Comparison of ENCODE assay signal across 8 cellular contexts in genomic region chr7:102503141-102503540, GRCh38. TPM values are rescaled to one million over a fixed set of nuclear protein-coding genes. Genes with fewer than 3 reads are reported as not detected.
DNase-seq lines count a peak whose midpoint lies in the region; ATAC-seq, FAIRE-seq and TF ChIP-seq lines count a peak whose summit lies in the region.
"Not testable (repeated sequence)": the region's sequence is repeated elsewhere in the genome, so short reads cannot be mapped to it uniquely, and the experiment has no call there.
"Had no signal": no experiment of that assay in that cellular context is flagged by ENCODE, and none has a peak within 500 bp of the region (broad histone marks: within the 10 kb centered on the region; RNA-seq: fewer than 3 reads in every experiment).

No MANE protein-coding gene starts in this region.

- H3K27me3 ChIP-seq in HepG2 (ENCODE audit: control insufficient read depth in 1 of 2, insufficient read depth in 2 of 2, low read length in 2 of 2); lower lobe of right lung (ENCODE audit: low read depth); naive thymus-derived CD4-positive, alpha-beta T cell (ENCODE audit: control insufficient read depth in 2 of 2, insufficient read depth in 2 of 2, low read length in 2 of 2): not testable (repeated sequence)

- TF ChIP-seq POLR2A in HepG2 (IDR thresholded peaks at IDR 0.05; ENCODE audit: insufficient read depth in 1 of 2, low read depth in 2 of 2, low read length in 2 of 2), result not testable (repeated sequence)

- not testable (repeated sequence) for H3K9ac ChIP-seq in HepG2 (ENCODE audit: insufficient read depth, low read depth, low read length)

- POLR2A ChIA-PET in HepG2 (lab: Yijun Ruan, JAX); naive thymus-derived CD4-positive, alpha-beta T cell (lab: Charles Lee): not testable (repeated sequence)

- CTCF ChIA-PET in HepG2 (lab: Yijun Ruan, JAX; ENCODE audit: low intra/inter-chr PET ratio, low total read pairs); naive thymus-derived CD4-positive, alpha-beta T cell (lab: Charles Lee): not testable (repeated sequence)

- not testable (repeated sequence) for FAIRE-seq in HepG2 (lab: Jason Lieb, UNC)

- not testable (repeated sequence) for TF ChIP-seq EP300 in HepG2 (IDR thresholded peaks at IDR 0.05; ENCODE audit: low read depth in 2 of 2, low read length in 2 of 2); HepG2 (CRISPR knock-in tag; IDR thresholded peaks at IDR 0.05; ENCODE audit: borderline replicate concordance)

- not testable (repeated sequence) for H3K36me3 Mint-ChIP-seq in naive thymus-derived CD4-positive, alpha-beta T cell; stimulated activated effector memory CD8-positive, alpha-beta T cell treated with anti-CD3 and anti-CD28 coated beads, Interleukin-12 subunit alpha, Interleukin-12 subunit beta, amount 100 ng/mL, for 72 hours

- H3K9me3 ChIP-seq in HepG2 (ENCODE audit: low read length); lower lobe of right lung; naive thymus-derived CD4-positive, alpha-beta T cell (ENCODE audit: control insufficient read depth in 2 of 3, low read length in 3 of 3): not testable (repeated sequence)

- not testable (repeated sequence) for H3K36me3 ChIP-seq in HepG2 (replicated peaks in 1 of 2; ENCODE audit: control insufficient read depth in 1 of 2, insufficient read depth in 2 of 2, low read length in 2 of 2); lower lobe of right lung; naive thymus-derived CD4-positive, alpha-beta T cell (ENCODE audit: control insufficient read depth in 2 of 3, insufficient read depth in 3 of 3, low read length in 3 of 3)

- H2AFZ ChIP-seq in HepG2 (ENCODE audit: low read length), result not testable (repeated sequence)

- H3K9me3 Mint-ChIP-seq in naive thymus-derived CD4-positive, alpha-beta T cell; stimulated activated effector memory CD8-positive, alpha-beta T cell treated with anti-CD3 and anti-CD28 coated beads, Interleukin-12 subunit alpha, Interleukin-12 subunit beta, amount 100 ng/mL, for 72 hours: not testable (repeated sequence)

- H3K4me2 ChIP-seq in HepG2 (ENCODE audit: low read depth, low read length), result not testable (repeated sequence)

- WGBS in HepG2 (ENCODE audit: low lambda C conversion rate), result no CpG with 5 or more reads among the region's 12 CpGs

- H3K4me1 ChIP-seq in HepG2 (ENCODE audit: insufficient read depth, low read length); lower lobe of right lung; naive thymus-derived CD4-positive, alpha-beta T cell (ENCODE audit: control insufficient read depth in 2 of 2, insufficient read depth in 2 of 2, low read length in 2 of 2): not testable (repeated sequence)

- not testable (repeated sequence) for DNase-seq in Right ventricle myocardium superior; HepG2 (ENCODE audit: low spot score); lower lobe of right lung; naive thymus-derived CD4-positive, alpha-beta T cell; sciatic nerve (ENCODE audit: low spot score); stimulated activated effector memory CD8-positive, alpha-beta T cell treated with anti-CD3 and anti-CD28 coated beads, Interleukin-12 subunit alpha, Interleukin-12 subunit beta, amount 100 ng/mL, for 72 hours (ENCODE audit: low spot score in 2 of 2)

- not testable (repeated sequence) for H3K4me3 Mint-ChIP-seq in naive thymus-derived CD4-positive, alpha-beta T cell; stimulated activated effector memory CD8-positive, alpha-beta T cell treated with anti-CD3 and anti-CD28 coated beads, Interleukin-12 subunit alpha, Interleukin-12 subunit beta, amount 100 ng/mL, for 72 hours

- H3K4me3 ChIP-seq in HepG2 (replicated peaks in 1 of 3; ENCODE audit: insufficient read depth in 1 of 3, low read depth in 2 of 3, low read length in 3 of 3); lower lobe of right lung; naive thymus-derived CD4-positive, alpha-beta T cell (ENCODE audit: low read length): not testable (repeated sequence)

- H4K20me1 ChIP-seq in HepG2 (ENCODE audit: insufficient read depth, low read length), result not testable (repeated sequence)

- in situ Hi-C loops in HepG2 (cut with HindIII; ENCODE audit: extremely low pct_ligation_motif_present, low pct_unique_long_range_greater_than_20kb), result not testable (repeated sequence)

- not testable (repeated sequence) for H3K27ac ChIP-seq in HepG2 (ENCODE audit: extremely low read length, insufficient read depth, low read length); lower lobe of right lung; naive thymus-derived CD4-positive, alpha-beta T cell (ENCODE audit: low read depth, low read length)

- BruUV-seq in HepG2 (replicated peaks; lab: Mats Ljungman, UMichigan), result not testable (repeated sequence)

- TF ChIP-seq RAD21 in HepG2 (CRISPR knock-in tag; IDR thresholded peaks at IDR 0.05), result not testable (repeated sequence)

- not testable (repeated sequence) for H3K4me1 Mint-ChIP-seq in naive thymus-derived CD4-positive, alpha-beta T cell; stimulated activated effector memory CD8-positive, alpha-beta T cell treated with anti-CD3 and anti-CD28 coated beads, Interleukin-12 subunit alpha, Interleukin-12 subunit beta, amount 100 ng/mL, for 72 hours

- not testable (repeated sequence) for H3K27ac Mint-ChIP-seq in naive thymus-derived CD4-positive, alpha-beta T cell; stimulated activated effector memory CD8-positive, alpha-beta T cell treated with anti-CD3 and anti-CD28 coated beads, Interleukin-12 subunit alpha, Interleukin-12 subunit beta, amount 100 ng/mL, for 72 hours

- not testable (repeated sequence) for TF ChIP-seq CTCF in HepG2 (CRISPR knock-in tag; IDR thresholded peaks at IDR 0.05); lower lobe of right lung (IDR thresholded peaks at IDR 0.05)

- H3K27me3 Mint-ChIP-seq in naive thymus-derived CD4-positive, alpha-beta T cell, result not testable (repeated sequence)

- peak; percentile 14 for ATAC-seq in Right ventricle myocardium superior (ENCODE audit: poor library complexity)
- ATAC-seq in HepG2, result peak; percentile 15; the same call in 2 of the 3 replicates
- peak; percentile 8 to 25 for ATAC-seq in lower lobe of right lung
- ATAC-seq in naive thymus-derived CD4-positive, alpha-beta T cell, result peak; percentile 12
- peak; percentile 16 for ATAC-seq in sciatic nerve
- peak; percentile 41 for ATAC-seq in stimulated activated effector memory CD8-positive, alpha-beta T cell treated with anti-CD3 and anti-CD28 coated beads, Interleukin-12 subunit alpha, Interleukin-12 subunit beta, amount 100 ng/mL, for 72 hours

- intact Hi-C loops in Right ventricle myocardium superior (cut with DNase I); HepG2 (cut with micrococcal nuclease; ENCODE audit: unreplicated experiment); lower lobe of right lung (cut with DNase I); naive thymus-derived CD4-positive, alpha-beta T cell (cut with micrococcal nuclease); sciatic nerve (cut with DNase I): not testable (repeated sequence)

- not testable (repeated sequence) for H3K79me2 ChIP-seq in HepG2 (ENCODE audit: insufficient read depth, low read length)

RNA-seq across cellular contexts. Expression of gene RASA4B, which starts 14.4 kb away (rescaled TPM):
- total RNA-seq in Right ventricle myocardium superior (9.3 TPM), HepG2 (2016; rRNA removed; fragmentation: Illumina TruSeq; extraction: Trizol) (0.48 and 0.82 TPM in 2 replicates), lower lobe of right lung (22.6 TPM), sciatic nerve (59.3 TPM)
- total RNA-seq in HepG2 (2016; cell fraction: cytosol; rRNA removed; fragmentation: Illumina TruSeq; extraction: Trizol; ENCODE audit: low read depth), result 0.40 TPM in 1 of 2 replicates, not detected in the other
- 0.48 and 0.54 TPM in 2 replicates for total RNA-seq in HepG2 (2016; cell fraction: insoluble cytoplasmic fraction; rRNA removed; fragmentation: Illumina TruSeq; extraction: Trizol)
- 0.22 and 0.69 TPM in 2 replicates for total RNA-seq in HepG2 (2016; cell fraction: membrane; rRNA removed; fragmentation: Illumina TruSeq; extraction: Trizol)
- total RNA-seq in HepG2 (2016; cell fraction: nucleus; rRNA removed; fragmentation: Illumina TruSeq; extraction: Trizol), result 0.65 and 0.69 TPM in 2 replicates
- 1.3 and 2.6 TPM in 2 replicates for polyA plus RNA-seq in HepG2 (2011; rRNA removed)
- 0.49 and 0.63 TPM in 2 replicates for polyA plus RNA-seq in HepG2 (2011; cell fraction: cytosol; rRNA removed)
- 9.9 and 11.0 TPM in 2 replicates for polyA plus RNA-seq in HepG2 (2011; cell fraction: nucleus; rRNA removed)
- polyA plus RNA-seq in HepG2 (2012), result 2.7 and 2.8 TPM in 2 replicates
- 0.34 and 0.41 TPM in 2 replicates for polyA plus RNA-seq in HepG2 (2016; cell fraction: cytosol; fragmentation: Illumina TruSeq; extraction: Trizol; ENCODE audit: low read depth)
- 0.11 and 0.87 TPM in 2 replicates for polyA plus RNA-seq in HepG2 (2016; cell fraction: insoluble cytoplasmic fraction; fragmentation: Illumina TruSeq; extraction: Trizol; ENCODE audit: low read depth)
- polyA plus RNA-seq in HepG2 (2016; cell fraction: membrane; fragmentation: Illumina TruSeq; extraction: Trizol; ENCODE audit: low read depth), result 0.22 and 0.66 TPM in 2 replicates
- polyA plus RNA-seq in HepG2 (2016; cell fraction: nucleus; fragmentation: Illumina TruSeq; extraction: Trizol; ENCODE audit: insufficient read depth, low read depth), result 0.96 and 1.1 TPM in 2 replicates
- 1.8 and 5.0 TPM in 2 replicates for polyA minus RNA-seq in HepG2 (2011; rRNA and poly(A)+ RNA removed; ENCODE audit: low replicate concordance)
- 1.1 TPM in 1 of 2 replicates, not detected in the other for polyA minus RNA-seq in HepG2 (2011; cell fraction: cytosol; rRNA and poly(A)+ RNA removed)
- polyA minus RNA-seq in HepG2 (2011; cell fraction: nucleus; rRNA and poly(A)+ RNA removed), result 1.7 and 1.9 TPM in 2 replicates
- total RNA-seq in naive thymus-derived CD4-positive, alpha-beta T cell, result 10 to 100 TPM; 16.6 to 36.3 (median 24.0) TPM
- polyA plus RNA-seq in naive thymus-derived CD4-positive, alpha-beta T cell, result 10 to 100 TPM; 11.3 to 15.9 TPM
- total RNA-seq: Daoy had no signal

RNA-seq across cellular contexts. Expression of gene POLR2J, which starts 24.4 kb away (rescaled TPM):
- total RNA-seq in Right ventricle myocardium superior, result 51.3 TPM
- 35.2 and 41.2 TPM in 2 replicates for total RNA-seq in HepG2 (2016; rRNA removed; fragmentation: Illumina TruSeq; extraction: Trizol)
- 119 and 146 TPM in 2 replicates for total RNA-seq in HepG2 (2016; cell fraction: cytosol; rRNA removed; fragmentation: Illumina TruSeq; extraction: Trizol; ENCODE audit: low read depth)
- total RNA-seq in HepG2 (2016; cell fraction: insoluble cytoplasmic fraction; rRNA removed; fragmentation: Illumina TruSeq; extraction: Trizol), result 35.0 and 41.9 TPM in 2 replicates
- 82.2 and 106 TPM in 2 replicates for total RNA-seq in HepG2 (2016; cell fraction: membrane; rRNA removed; fragmentation: Illumina TruSeq; extraction: Trizol)
- 40.9 and 44.1 TPM in 2 replicates for total RNA-seq in HepG2 (2016; cell fraction: nucleus; rRNA removed; fragmentation: Illumina TruSeq; extraction: Trizol)
- 62.1 and 71.4 TPM in 2 replicates for polyA plus RNA-seq in HepG2 (2011; rRNA removed)
- polyA plus RNA-seq in HepG2 (2011; cell fraction: cytosol; rRNA removed), result 81.1 and 104 TPM in 2 replicates
- polyA plus RNA-seq in HepG2 (2011; cell fraction: nucleus; rRNA removed), result 40.7 and 50.5 TPM in 2 replicates
- 30.4 and 45.2 TPM in 2 replicates for polyA plus RNA-seq in HepG2 (2012)
- polyA plus RNA-seq in HepG2 (2016; cell fraction: cytosol; fragmentation: Illumina TruSeq; extraction: Trizol; ENCODE audit: low read depth), result 314 and 406 TPM in 2 replicates
- 70.0 and 80.5 TPM in 2 replicates for polyA plus RNA-seq in HepG2 (2016; cell fraction: insoluble cytoplasmic fraction; fragmentation: Illumina TruSeq; extraction: Trizol; ENCODE audit: low read depth)
- polyA plus RNA-seq in HepG2 (2016; cell fraction: membrane; fragmentation: Illumina TruSeq; extraction: Trizol; ENCODE audit: low read depth), result 181 and 221 TPM in 2 replicates
- 46.8 and 47.8 TPM in 2 replicates for polyA plus RNA-seq in HepG2 (2016; cell fraction: nucleus; fragmentation: Illumina TruSeq; extraction: Trizol; ENCODE audit: insufficient read depth, low read depth)
- 35.3 and 37.3 TPM in 2 replicates for polyA minus RNA-seq in HepG2 (2011; rRNA and poly(A)+ RNA removed; ENCODE audit: low replicate concordance)
- 6.2 and 9.8 TPM in 2 replicates for polyA minus RNA-seq in HepG2 (2011; cell fraction: cytosol; rRNA and poly(A)+ RNA removed)
- polyA minus RNA-seq in HepG2 (2011; cell fraction: nucleus; rRNA and poly(A)+ RNA removed), result 81.7 and 112 TPM in 2 replicates
- 37.9 TPM for total RNA-seq in lower lobe of right lung
- 10 to 100 TPM; 36.9 to 47.7 (median 41.3) TPM for total RNA-seq in naive thymus-derived CD4-positive, alpha-beta T cell
- 100 to 1,000 TPM in 1 of 2 donors, 10 to 100 TPM in 1; 64.2 to 109 TPM for polyA plus RNA-seq in naive thymus-derived CD4-positive, alpha-beta T cell
- 31.6 TPM for total RNA-seq in sciatic nerve

RNA-seq across cellular contexts. Expression of gene LRWD1, which starts 38.4 kb away (rescaled TPM):
- total RNA-seq in Right ventricle myocardium superior, result 9.7 TPM
- total RNA-seq in HepG2 (2016; rRNA removed; fragmentation: Illumina TruSeq; extraction: Trizol), result 14.5 and 16.3 TPM in 2 replicates
- total RNA-seq in HepG2 (2016; cell fraction: cytosol; rRNA removed; fragmentation: Illumina TruSeq; extraction: Trizol; ENCODE audit: low read depth), result 6.5 and 7.5 TPM in 2 replicates
- 14.1 and 16.9 TPM in 2 replicates for total RNA-seq in HepG2 (2016; cell fraction: insoluble cytoplasmic fraction; rRNA removed; fragmentation: Illumina TruSeq; extraction: Trizol)
- total RNA-seq in HepG2 (2016; cell fraction: membrane; rRNA removed; fragmentation: Illumina TruSeq; extraction: Trizol), result 9.7 and 10.1 TPM in 2 replicates
- total RNA-seq in HepG2 (2016; cell fraction: nucleus; rRNA removed; fragmentation: Illumina TruSeq; extraction: Trizol), result 10.3 and 12.9 TPM in 2 replicates
- polyA plus RNA-seq in HepG2 (2011; rRNA removed), result 8.5 and 12.7 TPM in 2 replicates
- polyA plus RNA-seq in HepG2 (2011; cell fraction: cytosol; rRNA removed), result 7.5 and 11.4 TPM in 2 replicates
- polyA plus RNA-seq in HepG2 (2011; cell fraction: nucleus; rRNA removed), result 30.8 and 31.0 TPM in 2 replicates
- polyA plus RNA-seq in HepG2 (2012), result 4.2 and 6.2 TPM in 2 replicates
- polyA plus RNA-seq in HepG2 (2016; cell fraction: cytosol; fragmentation: Illumina TruSeq; extraction: Trizol; ENCODE audit: low read depth), result 4.2 and 4.7 TPM in 2 replicates
- polyA plus RNA-seq in HepG2 (2016; cell fraction: insoluble cytoplasmic fraction; fragmentation: Illumina TruSeq; extraction: Trizol; ENCODE audit: low read depth), result 13.6 and 16.5 TPM in 2 replicates
- polyA plus RNA-seq in HepG2 (2016; cell fraction: membrane; fragmentation: Illumina TruSeq; extraction: Trizol; ENCODE audit: low read depth), result 5.9 TPM in 2 replicates
- 19.3 and 20.0 TPM in 2 replicates for polyA plus RNA-seq in HepG2 (2016; cell fraction: nucleus; fragmentation: Illumina TruSeq; extraction: Trizol; ENCODE audit: insufficient read depth, low read depth)
- polyA minus RNA-seq in HepG2 (2011; rRNA and poly(A)+ RNA removed; ENCODE audit: low replicate concordance), result 17.3 and 19.5 TPM in 2 replicates
- 6.9 and 9.8 TPM in 2 replicates for polyA minus RNA-seq in HepG2 (2011; cell fraction: cytosol; rRNA and poly(A)+ RNA removed)
- polyA minus RNA-seq in HepG2 (2011; cell fraction: nucleus; rRNA and poly(A)+ RNA removed), result 4.5 and 6.4 TPM in 2 replicates
- total RNA-seq in lower lobe of right lung, result 19.2 TPM
- 10 to 100 TPM; 12.4 to 25.3 (median 24.7) TPM for total RNA-seq in naive thymus-derived CD4-positive, alpha-beta T cell
- polyA plus RNA-seq in naive thymus-derived CD4-positive, alpha-beta T cell, result 10 to 100 TPM in 1 of 2 donors, 1 to 10 TPM in 1; 8.7 to 18.5 TPM
- 11.1 TPM for total RNA-seq in sciatic nerve

RNA-seq across cellular contexts. Expression of gene ALKBH4, which starts 38.5 kb away (rescaled TPM):
- total RNA-seq in Right ventricle myocardium superior, result 5.3 TPM
- 8.7 and 8.8 TPM in 2 replicates for total RNA-seq in HepG2 (2016; rRNA removed; fragmentation: Illumina TruSeq; extraction: Trizol)
- 2.1 and 2.5 TPM in 2 replicates for total RNA-seq in HepG2 (2016; cell fraction: cytosol; rRNA removed; fragmentation: Illumina TruSeq; extraction: Trizol; ENCODE audit: low read depth)
- 6.9 and 9.3 TPM in 2 replicates for total RNA-seq in HepG2 (2016; cell fraction: insoluble cytoplasmic fraction; rRNA removed; fragmentation: Illumina TruSeq; extraction: Trizol)
- 6.9 and 7.4 TPM in 2 replicates for total RNA-seq in HepG2 (2016; cell fraction: membrane; rRNA removed; fragmentation: Illumina TruSeq; extraction: Trizol)
- total RNA-seq in HepG2 (2016; cell fraction: nucleus; rRNA removed; fragmentation: Illumina TruSeq; extraction: Trizol), result 3.8 and 3.9 TPM in 2 replicates
- polyA plus RNA-seq in HepG2 (2011; rRNA removed), result 2.6 and 3.4 TPM in 2 replicates
- polyA plus RNA-seq in HepG2 (2011; cell fraction: cytosol; rRNA removed), result 3.1 and 5.0 TPM in 2 replicates
- 3.8 and 3.9 TPM in 2 replicates for polyA plus RNA-seq in HepG2 (2011; cell fraction: nucleus; rRNA removed)
- 3.5 and 3.6 TPM in 2 replicates for polyA plus RNA-seq in HepG2 (2012)
- polyA plus RNA-seq in HepG2 (2016; cell fraction: cytosol; fragmentation: Illumina TruSeq; extraction: Trizol; ENCODE audit: low read depth), result 2.2 and 2.6 TPM in 2 replicates
- 7.8 and 9.2 TPM in 2 replicates for polyA plus RNA-seq in HepG2 (2016; cell fraction: insoluble cytoplasmic fraction; fragmentation: Illumina TruSeq; extraction: Trizol; ENCODE audit: low read depth)
- polyA plus RNA-seq in HepG2 (2016; cell fraction: membrane; fragmentation: Illumina TruSeq; extraction: Trizol; ENCODE audit: low read depth), result 4.0 and 4.1 TPM in 2 replicates
- polyA plus RNA-seq in HepG2 (2016; cell fraction: nucleus; fragmentation: Illumina TruSeq; extraction: Trizol; ENCODE audit: insufficient read depth, low read depth), result 6.3 and 7.8 TPM in 2 replicates
- 3.9 and 4.8 TPM in 2 replicates for polyA minus RNA-seq in HepG2 (2011; rRNA and poly(A)+ RNA removed; ENCODE audit: low replicate concordance)
- polyA minus RNA-seq in HepG2 (2011; cell fraction: cytosol; rRNA and poly(A)+ RNA removed), result 1.2 and 2.4 TPM in 2 replicates
- 3.6 and 5.1 TPM in 2 replicates for polyA minus RNA-seq in HepG2 (2011; cell fraction: nucleus; rRNA and poly(A)+ RNA removed)
- total RNA-seq in lower lobe of right lung, result 10.6 TPM
- total RNA-seq in naive thymus-derived CD4-positive, alpha-beta T cell, result 10 to 100 TPM in 3 of 5 experiments, 1 to 10 TPM in 2; 4.0 to 14.3 (median 10.1) TPM
- 10 to 100 TPM; 18.1 to 24.7 TPM for polyA plus RNA-seq in naive thymus-derived CD4-positive, alpha-beta T cell
- 8.6 TPM for total RNA-seq in sciatic nerve

RNA-seq across cellular contexts. Expression of gene UPK3BL2, which starts 40.4 kb away (rescaled TPM):
- total RNA-seq in Right ventricle myocardium superior (4.4 TPM), HepG2 (2016; rRNA removed; fragmentation: Illumina TruSeq; extraction: Trizol) (0.79 and 2.4 TPM in 2 replicates), lower lobe of right lung (26.9 TPM), sciatic nerve (31.6 TPM)
- not detected in 2 replicates for total RNA-seq in HepG2 (2016; cell fraction: cytosol; rRNA removed; fragmentation: Illumina TruSeq; extraction: Trizol; ENCODE audit: low read depth)
- 0.19 and 2.9 TPM in 2 replicates for total RNA-seq in HepG2 (2016; cell fraction: insoluble cytoplasmic fraction; rRNA removed; fragmentation: Illumina TruSeq; extraction: Trizol)
- total RNA-seq in HepG2 (2016; cell fraction: membrane; rRNA removed; fragmentation: Illumina TruSeq; extraction: Trizol), result 0.76 and 1.4 TPM in 2 replicates
- 3.6 and 5.2 TPM in 2 replicates for total RNA-seq in HepG2 (2016; cell fraction: nucleus; rRNA removed; fragmentation: Illumina TruSeq; extraction: Trizol)
- 7.9 and 8.9 TPM in 2 replicates for polyA plus RNA-seq in HepG2 (2011; rRNA removed)
- polyA plus RNA-seq in HepG2 (2011; cell fraction: cytosol; rRNA removed), result 0.47 and 2.3 TPM in 2 replicates
- polyA plus RNA-seq in HepG2 (2011; cell fraction: nucleus; rRNA removed), result 58.1 and 79.8 TPM in 2 replicates
- polyA plus RNA-seq in HepG2 (2012), result 1.6 and 3.4 TPM in 2 replicates
- polyA plus RNA-seq in HepG2 (2016; cell fraction: cytosol; fragmentation: Illumina TruSeq; extraction: Trizol; ENCODE audit: low read depth), result not detected in 2 replicates
- polyA plus RNA-seq in HepG2 (2016; cell fraction: insoluble cytoplasmic fraction; fragmentation: Illumina TruSeq; extraction: Trizol; ENCODE audit: low read depth), result 1.2 and 1.4 TPM in 2 replicates
- 0.64 and 1.2 TPM in 2 replicates for polyA plus RNA-seq in HepG2 (2016; cell fraction: membrane; fragmentation: Illumina TruSeq; extraction: Trizol; ENCODE audit: low read depth)
- polyA plus RNA-seq in HepG2 (2016; cell fraction: nucleus; fragmentation: Illumina TruSeq; extraction: Trizol; ENCODE audit: insufficient read depth, low read depth), result 45.6 and 53.1 TPM in 2 replicates
- polyA minus RNA-seq in HepG2 (2011; rRNA and poly(A)+ RNA removed; ENCODE audit: low replicate concordance), result 3.9 and 11.5 TPM in 2 replicates
- 1.3 TPM in 1 of 2 replicates, not detected in the other for polyA minus RNA-seq in HepG2 (2011; cell fraction: cytosol; rRNA and poly(A)+ RNA removed)
- 3.0 and 3.2 TPM in 2 replicates for polyA minus RNA-seq in HepG2 (2011; cell fraction: nucleus; rRNA and poly(A)+ RNA removed)
- total RNA-seq in naive thymus-derived CD4-positive, alpha-beta T cell, result 10 to 100 TPM; 22.8 to 85.3 (median 64.6) TPM
- 1 to 10 TPM; 3.4 to 6.7 TPM for polyA plus RNA-seq in naive thymus-derived CD4-positive, alpha-beta T cell
- total RNA-seq: G401 had no signal
